Comparison of ENCODE assay signal across 19 cellular contexts in genomic region chr12:62805517-62805916, GRCh38.
"Had no signal": no experiment of that assay in that cellular context is flagged by ENCODE, and none has a peak within 500 bp of the region (broad histone marks: within the 10 kb centered on the region; RNA-seq: fewer than 3 reads in every experiment).

No MANE protein-coding gene starts in this region.

- H3K4me3 Mint-ChIP-seq: activated CD4-positive, alpha-beta T cell treated with anti-CD3 and anti-CD28 coated beads, Interleukin-2, amount 10 ng/mL, durations not matched to agents 7 days and 5 days; nephron progenitor cell had no signal

- H3K27ac Mint-ChIP-seq: activated CD4-positive, alpha-beta T cell treated with anti-CD3 and anti-CD28 coated beads, Interleukin-2, amount 10 ng/mL, durations not matched to agents 7 days and 5 days; nephron progenitor cell had no signal

- ATAC-seq: activated CD4-positive, CD25-positive, alpha-beta regulatory T cell treated with anti-CD3 and anti-CD28 coated beads, Interleukin-2, amount 50 U/mL, for 24 hours; body of pancreas; gastroesophageal sphincter; heart left ventricle; left lung had no signal

- H3K9me3 Mint-ChIP-seq: activated CD4-positive, alpha-beta T cell treated with anti-CD3 and anti-CD28 coated beads, Interleukin-2, amount 10 ng/mL, durations not matched to agents 7 days and 5 days had no signal

- DNase-seq: activated CD4-positive, alpha-beta T cell treated with anti-CD3 and anti-CD28 coated beads, Interleukin-2, amount 10 ng/mL, durations not matched to agents 7 days and 5 days; activated CD8-positive, alpha-beta memory T cell treated with anti-CD3 and anti-CD28 coated beads for 24 hours; activated naive CD4-positive, alpha-beta T cell treated with Interleukin-2 at 50 U/mL for 16 hours; body of pancreas; dermis blood vessel endothelial cell; effector memory CD4-positive, alpha-beta T cell; heart left ventricle; left lung; mammary epithelial cell; nephron progenitor cell; nucleus accumbens; sigmoid colon; spleen; stimulated activated CD8-positive, alpha-beta memory T cell treated with anti-CD3 and anti-CD28 coated beads, Interleukin-4, amount 100 ng/mL, for 48 hours; stimulated activated naive CD4-positive, alpha-beta T cell treated with Interleukin-2 at 50 U/mL for 16 hours; T-helper 9 cell; uterus had no signal
